ENCODE assay signal across 19 cellular contexts in genomic region chr11:96147913-96148312, GRCh38.
DNase-seq lines count a peak whose midpoint lies in the region; ATAC-seq and TF ChIP-seq lines count a peak whose summit lies in the region.
"Had no signal": no experiment of that assay in that cellular context is flagged by ENCODE, and none has a peak within 500 bp of the region (broad histone marks: within the 10 kb centered on the region; RNA-seq: fewer than 3 reads in every experiment).

No MANE protein-coding gene starts in this region.

- H3F3A ChIP-seq in GM23338 (replicated peaks; ENCODE audit: low read depth), result no peaks in the 10 kb centered on the region

- H3K36me3 ChIP-seq in ACC112 (ENCODE audit: insufficient read depth, low read length) (no peaks in the 10 kb centered on the region), GM23338 (ENCODE audit: insufficient read depth) (no peaks in the 10 kb centered on the region)
- no peaks in the 10 kb centered on the region for H3K36me3 ChIP-seq in naive thymus-derived CD4-positive, alpha-beta T cell (ENCODE audit: control insufficient read depth in 2 of 3, insufficient read depth in 3 of 3, low read length in 3 of 3)
- H3K36me3 ChIP-seq: colonic mucosa, uterus had no signal

- DNase-seq in GM23338 (ENCODE audit: low spot score) (no peak), DMS79 treated with DMSO at 0.1 percent for 48 hours (lab: John Stamatoyannopoulos, UW) (no peak)
- DNase-seq in naive thymus-derived CD4-positive, alpha-beta T cell, result no peak
- DNase-seq: activated naive CD8-positive, alpha-beta T cell treated with anti-CD3 and anti-CD28 coated beads, Interleukin-2, amount 10 ng/mL, durations not matched to agents 7 days and 5 days; body of pancreas; colonic mucosa; effector memory CD8-positive, alpha-beta T cell; KBM-7; natural killer cell; posterior cingulate gyrus; uterus had no signal

- H3K27me3 ChIP-seq in ACC112 (ENCODE audit: insufficient read depth, low read length) (no peaks in the 10 kb centered on the region), GM23338 (ENCODE audit: insufficient read depth) (no peaks in the 10 kb centered on the region)
- no peaks in the 10 kb centered on the region for H3K27me3 ChIP-seq in naive thymus-derived CD4-positive, alpha-beta T cell (ENCODE audit: control insufficient read depth in 2 of 2, insufficient read depth in 2 of 2, low read length in 2 of 2)
- H3K27me3 ChIP-seq: body of pancreas, colonic mucosa, uterus had no signal

- no peaks in the 10 kb centered on the region for H3K9me2 ChIP-seq in GM23338 (ENCODE audit: insufficient read depth)

- TF ChIP-seq CTCF in GM23338 (conservative IDR thresholded peaks at IDR 0.05; ENCODE audit: low read depth in 2 of 2), result no peak
- TF ChIP-seq CTCF in brain (conservative IDR thresholded peaks at IDR 0.05), result no peak

- peaks cover 66% of the 10 kb centered on the region for H3K79me2 ChIP-seq in ACC112 (ENCODE audit: control insufficient read depth, insufficient read depth, low read length, unreplicated experiment)
- no peaks in the 10 kb centered on the region for H3K79me2 ChIP-seq in GM23338 (replicated peaks; ENCODE audit: insufficient read depth)

- H3K36me3 Mint-ChIP-seq in GM23338 (ENCODE audit: low read depth) (no peaks in the 10 kb centered on the region), brain (no peaks in the 10 kb centered on the region)
- H3K36me3 Mint-ChIP-seq in naive thymus-derived CD4-positive, alpha-beta T cell, result peaks cover 4 to 38% (median 23%) of the 10 kb centered on the region in 5 donors
- H3K36me3 Mint-ChIP-seq: natural killer cell had no signal

- no peaks in the 10 kb centered on the region for H3K9me3 Mint-ChIP-seq in GM23338
- H3K9me3 Mint-ChIP-seq in brain, result no peaks in the 10 kb centered on the region
- H3K9me3 Mint-ChIP-seq in naive thymus-derived CD4-positive, alpha-beta T cell, result no peaks in the 10 kb centered on the region
- H3K9me3 Mint-ChIP-seq: activated naive CD8-positive, alpha-beta T cell treated with anti-CD3 and anti-CD28 coated beads, Interleukin-2, amount 10 ng/mL, durations not matched to agents 7 days and 5 days; activated T-helper 1 cell treated with anti-CD3 and anti-CD28 coated beads, Interleukin-12 subunit alpha, Interleukin-12 subunit beta, Interleukin-2, Interleukin-4 antibody, amounts not matched to agents 30 ng/mL and 10 ng/mL and 1 ng/mL, durations not matched to agents 14 hours and 24 hours and 36 hours; effector memory CD8-positive, alpha-beta T cell; natural killer cell had no signal

- no peaks in the 10 kb centered on the region for H3K27me3 Mint-ChIP-seq in GM23338 (ENCODE audit: insufficient read depth, low read depth, poor library complexity)
- H3K27me3 Mint-ChIP-seq in brain, result peaks cover 4% of the 10 kb centered on the region
- no peaks in the 10 kb centered on the region for H3K27me3 Mint-ChIP-seq in naive thymus-derived CD4-positive, alpha-beta T cell
- H3K27me3 Mint-ChIP-seq: activated naive CD8-positive, alpha-beta T cell treated with anti-CD3 and anti-CD28 coated beads, Interleukin-2, amount 10 ng/mL, durations not matched to agents 7 days and 5 days; effector memory CD8-positive, alpha-beta T cell had no signal

- H3K4me1 Mint-ChIP-seq in GM23338, result peaks cover 21% of the 10 kb centered on the region
- peaks cover 60% of the 10 kb centered on the region for H3K4me1 Mint-ChIP-seq in brain
- peaks cover 13 to 65% (median 57%) of the 10 kb centered on the region in 7 donors for H3K4me1 Mint-ChIP-seq in naive thymus-derived CD4-positive, alpha-beta T cell

- H3K9me3 ChIP-seq in naive thymus-derived CD4-positive, alpha-beta T cell (ENCODE audit: control insufficient read depth in 2 of 3, low read length in 3 of 3), result no peaks in the 10 kb centered on the region
- H3K9me3 ChIP-seq: body of pancreas, colonic mucosa, uterus had no signal

- no peak for ATAC-seq in GM23338
- ATAC-seq in naive thymus-derived CD4-positive, alpha-beta T cell, result no peak
- ATAC-seq in HG02571 (IDR thresholded peaks at IDR 0.05; ENCODE audit: unreplicated experiment), result no peak
- no peak for ATAC-seq in HG02970 (IDR thresholded peaks at IDR 0.05; ENCODE audit: low FRiP score, unreplicated experiment)
- no peak for ATAC-seq in HG03469 (IDR thresholded peaks at IDR 0.05; ENCODE audit: unreplicated experiment)
- ATAC-seq: body of pancreas; effector memory CD8-positive, alpha-beta T cell; natural killer cell; sciatic nerve had no signal

- H3K4me3 Mint-ChIP-seq in GM23338, result no peak overlapping the region
- H3K4me3 Mint-ChIP-seq in brain, result peak overlapping the region in 2 of 5 experiments; percentile 18 to 26
- peak overlapping the region in 2 of 10 donors; percentile 1 to 15 for H3K4me3 Mint-ChIP-seq in naive thymus-derived CD4-positive, alpha-beta T cell
- H3K4me3 Mint-ChIP-seq: activated naive CD8-positive, alpha-beta T cell treated with anti-CD3 and anti-CD28 coated beads, Interleukin-2, amount 10 ng/mL, durations not matched to agents 7 days and 5 days; activated T-helper 1 cell treated with anti-CD3 and anti-CD28 coated beads, Interleukin-12 subunit alpha, Interleukin-12 subunit beta, Interleukin-2, Interleukin-4 antibody, amounts not matched to agents 30 ng/mL and 10 ng/mL and 1 ng/mL, durations not matched to agents 14 hours and 24 hours and 36 hours; effector memory CD8-positive, alpha-beta T cell; natural killer cell had no signal

- H3K27ac Mint-ChIP-seq in GM23338, result peak overlapping the region; percentile 17; the same call in 1 of the 2 replicates
- H3K27ac Mint-ChIP-seq in brain, result peak overlapping the region in 4 of 5 experiments; percentile 34 to 67 (median 44)
- H3K27ac Mint-ChIP-seq in naive thymus-derived CD4-positive, alpha-beta T cell, result peak overlapping the region in 7 of 9 donors; percentile 7 to 81 (median 56)
- H3K27ac Mint-ChIP-seq: activated naive CD8-positive, alpha-beta T cell treated with anti-CD3 and anti-CD28 coated beads, Interleukin-2, amount 10 ng/mL, durations not matched to agents 7 days and 5 days; activated T-helper 1 cell treated with anti-CD3 and anti-CD28 coated beads, Interleukin-12 subunit alpha, Interleukin-12 subunit beta, Interleukin-2, Interleukin-4 antibody, amounts not matched to agents 30 ng/mL and 10 ng/mL and 1 ng/mL, durations not matched to agents 14 hours and 24 hours and 36 hours; effector memory CD8-positive, alpha-beta T cell; natural killer cell had no signal

- H3K4me3 ChIP-seq in ACC112 (ENCODE audit: low read depth, low read length) (no peak overlapping the region), GM23338 (no peak overlapping the region)
- H3K4me3 ChIP-seq in naive thymus-derived CD4-positive, alpha-beta T cell (ENCODE audit: low read length), result no peak overlapping the region
- H3K4me3 ChIP-seq: body of pancreas, colonic mucosa, uterus had no signal

- no peak overlapping the region for H2AFZ ChIP-seq in ACC112 (ENCODE audit: low read length, unreplicated experiment)
- H2AFZ ChIP-seq in GM23338, result no peak overlapping the region

- POLR2A ChIA-PET in naive thymus-derived CD4-positive, alpha-beta T cell (lab: Charles Lee), result interaction anchor here (1.2 kb wide), 1 partner anchor 10 kb away, joined by 3 read pairs; no protein-coding TSS in a partner anchor

- peak overlapping the region; percentile 99 for H3K27ac ChIP-seq in ACC112 (ENCODE audit: low read depth, low read length)
- no peak overlapping the region for H3K27ac ChIP-seq in GM23338 (ENCODE audit: low read depth)
- no peak overlapping the region for H3K27ac ChIP-seq in naive thymus-derived CD4-positive, alpha-beta T cell (ENCODE audit: low read depth, low read length)
- H3K27ac ChIP-seq: body of pancreas, C4-2B, colonic mucosa, uterus had no signal

- no peaks in the 10 kb centered on the region for H4K20me1 ChIP-seq in GM23338 (replicated peaks; ENCODE audit: insufficient read depth)

- CTCF ChIA-PET in naive thymus-derived CD4-positive, alpha-beta T cell (lab: Charles Lee), result no interaction called here

- intact Hi-C loops in naive thymus-derived CD4-positive, alpha-beta T cell (cut with micrococcal nuclease), result no loop called here

- peaks cover 79% of the 10 kb centered on the region for H3K4me1 ChIP-seq in ACC112 (ENCODE audit: control insufficient read depth, insufficient read depth, low read length, unreplicated experiment)
- H3K4me1 ChIP-seq in GM23338 (ENCODE audit: insufficient read depth), result peaks cover 47% of the 10 kb centered on the region
- no peaks in the 10 kb centered on the region for H3K4me1 ChIP-seq in naive thymus-derived CD4-positive, alpha-beta T cell (ENCODE audit: control insufficient read depth in 2 of 2, insufficient read depth in 2 of 2, low read length in 2 of 2)
- H3K4me1 ChIP-seq: body of pancreas, colonic mucosa had no signal

- H3K4me2 ChIP-seq in GM23338, result no peak overlapping the region
